Comparison of ENCODE assay signal across 17 cellular contexts in the genomic region with DNA sequence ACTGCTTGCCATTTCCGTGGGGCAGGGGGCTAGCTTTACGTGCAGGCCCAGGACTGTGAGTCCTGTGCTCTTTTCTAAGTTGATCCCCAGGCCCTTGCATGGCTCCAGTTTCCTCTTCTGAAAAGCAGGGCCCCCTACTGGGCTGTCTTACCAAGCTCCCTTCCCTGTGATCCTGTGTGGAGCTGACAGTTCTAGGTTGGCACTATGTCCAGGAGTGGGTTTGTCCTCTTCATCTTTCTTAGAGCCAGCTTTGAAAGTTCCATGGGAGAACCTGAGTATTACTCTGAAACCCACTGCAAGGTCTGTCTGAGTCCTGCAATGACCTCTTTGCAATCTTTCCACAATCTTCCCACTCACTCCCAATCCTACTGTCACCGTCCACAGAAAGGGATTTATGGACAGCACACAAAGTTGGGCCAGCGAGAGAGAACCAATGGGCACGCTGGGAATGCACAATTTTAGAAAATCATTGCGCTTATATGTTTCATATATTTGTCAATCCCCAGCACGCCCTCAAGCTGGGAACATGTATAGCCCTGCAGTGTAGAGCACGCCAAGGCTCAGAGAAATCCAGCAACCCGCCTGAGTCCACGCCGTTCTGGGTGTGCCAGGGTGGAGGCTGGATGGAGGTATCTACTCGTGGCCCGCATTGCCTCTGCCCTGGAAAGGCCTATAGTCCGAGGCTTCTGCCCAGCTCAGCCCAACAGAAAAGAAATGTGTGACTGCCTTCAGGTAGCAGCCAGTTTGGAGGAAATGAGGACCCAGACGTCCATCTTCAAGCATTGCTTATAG. TPM values are rescaled to one million over a fixed set of nuclear protein-coding genes. Genes with fewer than 3 reads are reported as not detected.
DNase-seq lines count a peak whose midpoint lies in the region; ATAC-seq and TF ChIP-seq lines count a peak whose summit lies in the region.
"Had no signal": no experiment of that assay in that cellular context is flagged by ENCODE, and none has a peak within 500 bp of the region (broad histone marks: within the 10 kb centered on the region; RNA-seq: fewer than 3 reads in every experiment).

No MANE protein-coding gene starts in this region.

- peaks cover 0 to 15% (median 0%) of the 10 kb centered on the region in 6 donors for H3K36me3 ChIP-seq in spleen
- H3K36me3 ChIP-seq: neutrophil had no signal

- H3K36me3 Mint-ChIP-seq in HFFc6 (ENCODE audit: low read depth) (no peaks in the 10 kb centered on the region), WTC11 (no peaks in the 10 kb centered on the region)

- H3K27ac Mint-ChIP-seq in HFFc6 (no peak overlapping the region), WTC11 (peak overlapping the region; percentile 6; the same call in 1 of the 2 replicates)
- H3K27ac Mint-ChIP-seq: activated T-helper 2 cell treated with anti-CD3 and anti-CD28 coated beads, Interferon-gamma antibody, Interleukin-2, Interleukin-4, amounts not matched to agents 10 μg/mL and 5 μg/mL and 100 μg/mL, durations not matched to agents 14 hours and 24 hours and 36 hours had no signal

- H3K4me1 Mint-ChIP-seq in HFFc6 (ENCODE audit: low read depth) (peaks cover 9% of the 10 kb centered on the region), WTC11 (peaks cover 36% of the 10 kb centered on the region)

- H3K27me3 Mint-ChIP-seq in HFFc6 (ENCODE audit: insufficient read depth) (peaks cover 2% of the 10 kb centered on the region; the same call in 1 of the 2 replicates), WTC11 (ENCODE audit: low read depth) (no peaks in the 10 kb centered on the region)

- ATAC-seq in WTC11, result peak; percentile 11; the same call in 1 of the 2 replicates
- ATAC-seq: sciatic nerve had no signal

- DNase-seq in AG09319 (ENCODE audit: extremely low read depth, low read depth), result no peak
- DNase-seq in HFFc6, result no peak
- DNase-seq in WTC11 (ENCODE audit: low spot score), result no peak
- peak; percentile 26 for DNase-seq in fibroblast of villous mesenchyme (ENCODE audit: low read depth)
- no peak for DNase-seq in activated CD4-positive, alpha-beta T cell treated with anti-CD3 and anti-CD28 coated beads, Interleukin-2, amount 50 U/mL, for 4 hours
- no peak for DNase-seq in HEK293T (ENCODE audit: extremely low spot score)
- no peak for DNase-seq in spleen
- no peak for DNase-seq in NCI-H510A treated with DMSO at 0.1 percent for 48 hours (lab: John Stamatoyannopoulos, UW)
- DNase-seq: activated CD8-positive, alpha-beta memory T cell treated with anti-CD3 and anti-CD28 coated beads for 24 hours; cortex of kidney; HCEC 1CT; midbrain; NCI-H2029 treated with DMSO at 0.1 percent for 48 hours; PC-9 had no signal

- no peaks in the 10 kb centered on the region for H3K9me3 ChIP-seq in spleen
- H3K9me3 ChIP-seq: neutrophil had no signal

- intact Hi-C loops in spleen (cut with DNase I; ENCODE audit: low total_unique reads), result loop anchor here (10.0 kb wide), 1 partner anchor 284 kb away; no protein-coding TSS in a partner anchor

- no peaks in the 10 kb centered on the region for H3K9me3 Mint-ChIP-seq in HFFc6
- no peaks in the 10 kb centered on the region for H3K9me3 Mint-ChIP-seq in WTC11
- H3K9me3 Mint-ChIP-seq: activated T-helper 2 cell treated with anti-CD3 and anti-CD28 coated beads, Interferon-gamma antibody, Interleukin-2, Interleukin-4, amounts not matched to agents 10 μg/mL and 5 μg/mL and 100 μg/mL, durations not matched to agents 14 hours and 24 hours and 36 hours had no signal

- TF ChIP-seq POLR2A in spleen (IDR thresholded peaks at IDR 0.05), result no peak

- H3K4me3 ChIP-seq in fibroblast of villous mesenchyme (ENCODE audit: low read depth, low read length) (no peak overlapping the region), spleen (no peak overlapping the region)
- H3K4me3 ChIP-seq: PC-9 had no signal

- H3K4me1 ChIP-seq in spleen, result no peaks in the 10 kb centered on the region

- CTCF ChIA-PET in WTC11 (lab: Charles Lee) (interaction anchor here (0.8 to 1.9 kb wide), 6 partner anchors 8 to 270 kb away, joined by 3 to 11 read pairs (median 4); no protein-coding TSS in a partner anchor), HEK293T (lab: Yijun Ruan, JAX) (no interaction called here)

- peaks cover 0 to 7% (median 0%) of the 10 kb centered on the region in 7 donors for H3K27me3 ChIP-seq in spleen (replicated peaks in 1 of 7)
- H3K27me3 ChIP-seq: neutrophil had no signal

- 84 to 91% (median 88%) methylated on average over 15 of the region's 15 CpGs for WGBS in spleen, 5 donors

- no peak overlapping the region for H3K27ac ChIP-seq in spleen
- H3K27ac ChIP-seq: neutrophil, PC-9 had no signal

- H3K4me3 Mint-ChIP-seq in HFFc6 (no peak overlapping the region), WTC11 (no peak overlapping the region)

- POLR2A ChIA-PET in WTC11 (lab: Charles Lee), result no interaction called here
- POLR2A ChIA-PET in HEK293T (lab: Yijun Ruan, JAX), result interaction anchor here (1.4 kb wide), 1 partner anchor 301 kb away, joined by 3 read pairs; no protein-coding TSS in a partner anchor

- TF ChIP-seq CTCF in AG09319 (IDR thresholded peaks at IDR 0.05; ENCODE audit: low read depth, low read length), result peak; percentile 15
- TF ChIP-seq CTCF in HFFc6 (IDR thresholded peaks at IDR 0.05), result peak; percentile 59
- TF ChIP-seq CTCF in WTC11 (IDR thresholded peaks at IDR 0.05), result no peak
- TF ChIP-seq CTCF in fibroblast of villous mesenchyme (IDR thresholded peaks at IDR 0.05; ENCODE audit: insufficient read depth, low read depth, low read length), result peak; percentile 48
- TF ChIP-seq CTCF in spleen (IDR thresholded peaks at IDR 0.05 in 8 of 11, conservative IDR thresholded peaks at IDR 0.05 in 3 of 11), result no peak

TF ChIP-seq in WTC11, 78 proteins besides CTCF, POLR2A, EP300 and RAD21:
- TF ChIP-seq ZNF671 (CRISPR knock-in tag; IDR thresholded peaks at IDR 0.05), result no peak
TF ChIP-seq in WTC11: peak in this region for 0.

TF ChIP-seq in HEK293T, 16 proteins besides CTCF, POLR2A, EP300 and RAD21:
- TF ChIP-seq TARDBP (IDR thresholded peaks at IDR 0.05) (no peak), SUZ12 (IDR thresholded peaks at IDR 0.05) (no peak), FOXK2 (IDR thresholded peaks at IDR 0.05) (no peak), ARNT (IDR thresholded peaks at IDR 0.05) (no peak), L3MBTL2 (conservative IDR thresholded peaks at IDR 0.05) (no peak), ZNF384 (IDR thresholded peaks at IDR 0.05) (no peak), FOXM1 (IDR thresholded peaks at IDR 0.05; ENCODE audit: borderline replicate concordance) (no peak), PKNOX1 (IDR thresholded peaks at IDR 0.05) (no peak), HDGF (IDR thresholded peaks at IDR 0.05; ENCODE audit: borderline replicate concordance) (no peak)

RNA-seq across cellular contexts. Expression of gene S1PR3, which starts 18.0 kb away (rescaled TPM):
- total RNA-seq in HFFc6 (2021; fragmentation: NEBNext Ultra II Directional; extraction: Animal tissue kit (Norgen Biotek cat#: 25700)), result 10 to 100 TPM; 15.1 to 27.7 (median 23.9) TPM
- total RNA-seq in WTC11 (2021) (5.9 to 7.1 TPM (median 6.3 TPM) in 3 replicates), fibroblast of villous mesenchyme (102 and 279 TPM in 2 replicates), spleen (10 to 100 TPM; 28.9 to 50.9 (median 39.9) TPM)
- 10 to 100 TPM in 2 of 3 donors, 1 to 10 TPM in 1; 6.4 to 18.2 (median 13.6) TPM for polyA plus RNA-seq in spleen

Comparison
In these comparisons a context has a peak if more than half of its experiments do, and no peak if none do; other contexts are left out.
1. CTCF ChIP-seq: peak in AG09319 (single experiment), HFFc6 (single experiment) and fibroblast of villous mesenchyme (single experiment); none in WTC11 (single experiment) and spleen (0 of 11).